ENCODE assay signal across 17 cellular contexts in the genomic region with DNA sequence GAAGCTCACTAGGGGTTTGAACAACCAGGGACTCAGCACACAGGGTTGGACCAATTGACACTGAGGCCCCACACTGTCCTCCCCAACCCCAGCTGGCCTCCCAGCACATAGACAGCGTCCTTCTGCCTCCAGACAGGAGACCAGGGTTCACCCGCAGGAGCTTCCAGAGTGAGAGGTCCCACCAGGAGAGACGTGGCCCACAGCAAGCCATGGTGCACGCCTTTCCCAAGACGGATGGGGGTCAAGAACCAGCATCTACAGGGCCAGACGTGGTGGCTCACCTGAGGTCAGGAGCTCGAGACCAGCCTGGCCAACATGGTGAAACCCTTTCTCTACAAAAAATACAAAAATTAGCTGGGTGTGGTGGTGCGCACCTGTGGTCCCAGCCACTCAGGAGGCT. TPM values are rescaled to one million over a fixed set of nuclear protein-coding genes. Genes with fewer than 3 reads are reported as not detected.
DNase-seq lines count a peak whose midpoint lies in the region; ATAC-seq and TF ChIP-seq lines count a peak whose summit lies in the region.
"Had no signal": no experiment of that assay in that cellular context is flagged by ENCODE, and none has a peak within 500 bp of the region (broad histone marks: within the 10 kb centered on the region; RNA-seq: fewer than 3 reads in every experiment).

No MANE protein-coding gene starts in this region.

- H3K36me3 ChIP-seq in left ventricle myocardium inferior, result no peaks in the 10 kb centered on the region
- H3K36me3 ChIP-seq: BLaER1 treated with 17β-estradiol and CSF1 and Interleukin-3, amounts not matched to agents 10 nM and 100 nM had no signal

- peak; percentile 14 for DNase-seq in activated T-cell treated with anti-CD3 and anti-CD28 coated beads, Interleukin-2, amount 50 U/mL, for 24 hours
- no peak for DNase-seq in activated T-cell treated with anti-CD3 and anti-CD28 coated beads, Interleukin-2, amount 50 U/mL, for 48 hours
- DNase-seq in left cardiac atrium (peak; percentile 19), left ventricle myocardium inferior (no peak), natural killer cell (peak; percentile 12), coronary artery (ENCODE audit: low spot score) (no peak), midbrain (lab: John Stamatoyannopoulos, UW) (no peak)
- DNase-seq: 8988T; AML-193; Calu3; CD4-positive, alpha-beta T cell; DMS 273 treated with DMSO at 0.1 percent for 48 hours; HCEC 1CT; HFFc6 had no signal

- H3K9me3 ChIP-seq in left ventricle myocardium inferior (replicated peaks), result no peaks in the 10 kb centered on the region
- H3K9me3 ChIP-seq: BLaER1 treated with 17β-estradiol and CSF1 and Interleukin-3, amounts not matched to agents 10 nM and 100 nM had no signal

- H3K4me3 Mint-ChIP-seq in activated T-cell treated with anti-CD3 and anti-CD28 coated beads, Interleukin-2, amount 50 U/mL, for 24 hours, result no peak overlapping the region
- no peak overlapping the region for H3K4me3 Mint-ChIP-seq in natural killer cell
- H3K4me3 Mint-ChIP-seq: CD4-positive, alpha-beta T cell; HFFc6 had no signal

- H3K27ac Mint-ChIP-seq in activated T-cell treated with anti-CD3 and anti-CD28 coated beads, Interleukin-2, amount 50 U/mL, for 24 hours, result no peak overlapping the region
- H3K27ac Mint-ChIP-seq in natural killer cell, result no peak overlapping the region
- H3K27ac Mint-ChIP-seq: CD4-positive, alpha-beta T cell; HFFc6 had no signal

- H3K9me3 Mint-ChIP-seq in activated T-cell treated with anti-CD3 and anti-CD28 coated beads, Interleukin-2, amount 50 U/mL, for 24 hours, result no peaks in the 10 kb centered on the region
- H3K9me3 Mint-ChIP-seq in natural killer cell, result peaks cover 4 to 8% of the 10 kb centered on the region in 2 donors
- H3K9me3 Mint-ChIP-seq: CD4-positive, alpha-beta T cell; HFFc6 had no signal

- ATAC-seq in left cardiac atrium (no peak), natural killer cell (no peak)
- ATAC-seq: HepG2 had no signal

- TF ChIP-seq CTCF in left ventricle myocardium inferior (IDR thresholded peaks at IDR 0.05; ENCODE audit: borderline replicate concordance), result no peak
- no peak for TF ChIP-seq CTCF in natural killer cell (IDR thresholded peaks at IDR 0.05)
- TF ChIP-seq CTCF in coronary artery (IDR thresholded peaks at IDR 0.05), result no peak

- H3K27ac ChIP-seq in left ventricle myocardium inferior (replicated peaks) (no peak overlapping the region), coronary artery (no peak overlapping the region)
- H3K27ac ChIP-seq: BLaER1 treated with 17β-estradiol and CSF1 and Interleukin-3, amounts not matched to agents 10 nM and 100 nM had no signal

- peaks cover 23% of the 10 kb centered on the region for H3K36me3 Mint-ChIP-seq in activated T-cell treated with anti-CD3 and anti-CD28 coated beads, Interleukin-2, amount 50 U/mL, for 24 hours (ENCODE audit: low read depth)
- peaks cover 9% of the 10 kb centered on the region for H3K36me3 Mint-ChIP-seq in natural killer cell

- no peaks in the 10 kb centered on the region for H3K27me3 Mint-ChIP-seq in activated T-cell treated with anti-CD3 and anti-CD28 coated beads, Interleukin-2, amount 50 U/mL, for 24 hours
- peaks cover 7 to 9% of the 10 kb centered on the region in 2 donors for H3K27me3 Mint-ChIP-seq in natural killer cell (ENCODE audit: low read depth in 2 of 2)
- H3K27me3 Mint-ChIP-seq: CD4-positive, alpha-beta T cell had no signal

- no peak overlapping the region for H3K4me3 ChIP-seq in left ventricle myocardium inferior
- no peak overlapping the region for H3K4me3 ChIP-seq in coronary artery
- H3K4me3 ChIP-seq: BLaER1 treated with 17β-estradiol and CSF1 and Interleukin-3, amounts not matched to agents 10 nM and 100 nM had no signal

- H3K27me3 ChIP-seq in left ventricle myocardium inferior (ENCODE audit: low read depth), result peaks cover 56% of the 10 kb centered on the region
- H3K27me3 ChIP-seq: BLaER1 treated with 17β-estradiol and CSF1 and Interleukin-3, amounts not matched to agents 10 nM and 100 nM had no signal

- H3K4me1 Mint-ChIP-seq in activated T-cell treated with anti-CD3 and anti-CD28 coated beads, Interleukin-2, amount 50 U/mL, for 24 hours (ENCODE audit: low read depth), result no peaks in the 10 kb centered on the region
- H3K4me1 Mint-ChIP-seq in natural killer cell, result no peaks in the 10 kb centered on the region

- intact Hi-C loops in left cardiac atrium (cut with DNase I) (no loop called here), left ventricle myocardium inferior (cut with micrococcal nuclease) (no loop called here), natural killer cell (cut with micrococcal nuclease) (no loop called here)

- no peaks in the 10 kb centered on the region for H3K4me1 ChIP-seq in left ventricle myocardium inferior
- H3K4me1 ChIP-seq: BLaER1 treated with 17β-estradiol and CSF1 and Interleukin-3, amounts not matched to agents 10 nM and 100 nM had no signal

RNA-seq across cellular contexts. Expression of gene SIGIRR, which starts 12.1 kb away (rescaled TPM):
- total RNA-seq in left cardiac atrium (10 to 100 TPM; 35.4 to 36.7 TPM), left ventricle myocardium inferior (34.9 TPM), natural killer cell (100 to 1,000 TPM; 619 to 690 (median 666) TPM)

RNA-seq across cellular contexts. Expression of gene ANO9, which starts 15.0 kb away (rescaled TPM):
- total RNA-seq in left cardiac atrium (1 to 10 TPM in 1 of 2 donors, under 1 TPM in 1; 0.55 to 1.6 TPM), left ventricle myocardium inferior (0.11 TPM), natural killer cell (10 to 100 TPM; 15.1 to 21.3 (median 15.1) TPM)
- total RNA-seq: H4, HFFc6 had no signal

RNA-seq across cellular contexts. Expression of gene PTDSS2, which starts 23.2 kb away (rescaled TPM):
- 10 to 100 TPM; 21.5 to 26.5 TPM for total RNA-seq in left cardiac atrium
- total RNA-seq in left ventricle myocardium inferior, result 30.2 TPM
- 10 to 100 TPM; 21.5 to 25.1 (median 23.4) TPM for total RNA-seq in natural killer cell

RNA-seq across cellular contexts. Expression of gene PKP3, which starts 32.8 kb away (rescaled TPM):
- total RNA-seq in left cardiac atrium, result under 1 TPM; 0.52 to 0.68 TPM
- total RNA-seq in left ventricle myocardium inferior, result 0.52 TPM
- total RNA-seq in natural killer cell, result under 1 TPM in 2 of 3 donors, not detected in 1; 0.29 to 0.56 TPM

RNA-seq across cellular contexts. Expression of gene B4GALNT4, which starts 57.6 kb away (rescaled TPM):
- total RNA-seq in left cardiac atrium (1 to 10 TPM; 2.1 to 2.4 TPM), left ventricle myocardium inferior (1.5 TPM), natural killer cell (1 to 10 TPM in 2 of 3 donors, under 1 TPM in 1; 0.66 to 1.5 (median 1.5) TPM)

Comparison
In these comparisons a context has a peak if more than half of its experiments do, and no peak if none do; other contexts are left out.
1. DNase-seq: peak in activated T-cell treated with anti-CD3 and anti-CD28 coated beads, Interleukin-2, amount 50 U/mL, for 24 hours (single experiment), left cardiac atrium (single experiment) and natural killer cell (single experiment); none in activated T-cell treated with anti-CD3 and anti-CD28 coated beads, Interleukin-2, amount 50 U/mL, for 48 hours (0 of 2), left ventricle myocardium inferior (single experiment), coronary artery (single experiment) and midbrain (single experiment).
2. RNA of gene SIGIRR, which starts 12.1 kb away (total RNA-seq): 619 to 690 TPM in natural killer cell; 35.4 to 36.7 TPM in left cardiac atrium and 34.9 TPM in left ventricle myocardium inferior (single experiment); every median in the first group is over 10 times any median in the second.
3. RNA of gene ANO9, which starts 15.0 kb away (total RNA-seq): 15.1 to 21.3 TPM in natural killer cell; 0.55 to 1.6 TPM in left cardiac atrium and 0.11 TPM in left ventricle myocardium inferior (single experiment); every median in the first group is over 4 times any median in the second.